1 cellular context compared by ENCODE assay signal in the genomic region with DNA sequence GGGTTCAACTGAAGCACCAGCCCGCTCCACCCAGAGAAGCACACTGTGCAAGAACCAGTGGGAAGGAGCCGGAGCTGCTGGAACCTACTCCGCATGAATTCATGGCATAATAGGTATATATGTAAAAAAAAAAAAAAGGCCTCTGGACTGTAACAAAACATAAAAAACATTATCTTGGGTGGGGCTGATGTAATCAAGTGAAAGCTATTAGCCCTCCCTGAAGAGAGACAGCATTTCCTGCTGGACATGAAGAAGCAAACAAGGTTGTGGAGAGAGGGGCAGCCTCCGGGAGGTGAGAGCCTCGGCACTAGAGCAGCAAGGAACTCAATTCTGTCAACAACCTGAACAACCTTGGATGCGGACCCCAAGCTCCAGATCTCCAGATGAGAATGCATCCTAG.
TF ChIP-seq lines count a peak whose summit lies in the region.

No MANE protein-coding gene starts in this region.

TF ChIP-seq in A549, 52 proteins besides CTCF, POLR2A, EP300 and RAD21 (continued from another document):
- TF ChIP-seq, protein P1, sequence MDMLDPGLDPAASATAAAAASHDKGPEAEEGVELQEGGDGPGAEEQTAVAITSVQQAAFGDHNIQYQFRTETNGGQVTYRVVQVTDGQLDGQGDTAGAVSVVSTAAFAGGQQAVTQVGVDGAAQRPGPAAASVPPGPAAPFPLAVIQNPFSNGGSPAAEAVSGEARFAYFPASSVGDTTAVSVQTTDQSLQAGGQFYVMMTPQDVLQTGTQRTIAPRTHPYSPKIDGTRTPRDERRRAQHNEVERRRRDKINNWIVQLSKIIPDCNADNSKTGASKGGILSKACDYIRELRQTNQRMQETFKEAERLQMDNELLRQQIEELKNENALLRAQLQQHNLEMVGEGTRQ (IDR thresholded peaks at IDR 0.05): no peak
- TF ChIP-seq BHLHE40 (IDR thresholded peaks at IDR 0.05; ENCODE audit: low read depth, low read length) (no peak), ZC3H11A (IDR thresholded peaks at IDR 0.05) (no peak), GATA3 (IDR thresholded peaks at IDR 0.05; ENCODE audit: borderline replicate concordance) (no peak), TFCP2L1 (CRISPR knock-in tag; IDR thresholded peaks at IDR 0.05) (no peak)
